ENCODE assay signal across 12 cellular contexts in genomic region chr15:92636950-92637481, GRCh38. TPM values are rescaled to one million over a fixed set of nuclear protein-coding genes. Genes with fewer than 3 reads are reported as not detected.
DNase-seq lines count a peak whose midpoint lies in the region; ATAC-seq and TF ChIP-seq lines count a peak whose summit lies in the region.
"Had no signal": no experiment of that assay in that cellular context is flagged by ENCODE, and none has a peak within 500 bp of the region (broad histone marks: within the 10 kb centered on the region; RNA-seq: fewer than 3 reads in every experiment).

No MANE protein-coding gene starts in this region.

- in situ Hi-C loops in Caki2 (cut with HindIII; ENCODE audit: low pct_unique_long_range_greater_than_20kb, low sequenced_read_pairs), result no loop called here

- intact Hi-C loops in lower lobe of right lung (cut with DNase I) (no loop called here), natural killer cell (cut with micrococcal nuclease) (no loop called here)

- TF ChIP-seq CTCF in lower lobe of right lung (IDR thresholded peaks at IDR 0.05), result no peak
- TF ChIP-seq CTCF in natural killer cell (IDR thresholded peaks at IDR 0.05), result no peak

- H3K4me3 Mint-ChIP-seq in T-helper 17 cell, result peak overlapping the region; percentile 49
- H3K4me3 Mint-ChIP-seq in natural killer cell, result no peak overlapping the region
- H3K4me3 Mint-ChIP-seq: activated B cell treated with CpG ODN at 0.5 μM for 24 hours had no signal

- ATAC-seq in GM21576 (IDR thresholded peaks at IDR 0.05; ENCODE audit: unreplicated experiment) (peak; percentile 41), T-helper 17 cell (no peak), lower lobe of right lung (peak; percentile 83 to 92), natural killer cell (no peak), HG02981 (IDR thresholded peaks at IDR 0.05; ENCODE audit: unreplicated experiment) (no peak)

- peak overlapping the region; percentile 77 for H3K27ac ChIP-seq in lower lobe of right lung
- H3K27ac ChIP-seq: ascending aorta, GM23248, psoas muscle had no signal

- H3K27ac Mint-ChIP-seq in T-helper 17 cell (no peak overlapping the region), natural killer cell (no peak overlapping the region)
- H3K27ac Mint-ChIP-seq: activated B cell treated with CpG ODN at 0.5 μM for 24 hours had no signal

- no peaks in the 10 kb centered on the region for H3K9me3 Mint-ChIP-seq in natural killer cell

- H3K4me1 Mint-ChIP-seq in T-helper 17 cell, result peaks cover 7% of the 10 kb centered on the region
- H3K4me1 Mint-ChIP-seq in natural killer cell, result peaks cover 0 to 5% of the 10 kb centered on the region in 2 donors
- H3K4me1 Mint-ChIP-seq: activated B cell treated with CpG ODN at 0.5 μM for 24 hours had no signal

- peaks cover 33% of the 10 kb centered on the region for H3K4me1 ChIP-seq in lower lobe of right lung
- H3K4me1 ChIP-seq: ascending aorta had no signal

- H3K27me3 Mint-ChIP-seq in T-helper 17 cell, result peaks cover 40% of the 10 kb centered on the region
- H3K27me3 Mint-ChIP-seq in natural killer cell (ENCODE audit: low read depth in 2 of 2), result peaks cover 0 to 24% of the 10 kb centered on the region in 2 donors

- H3K9me3 ChIP-seq in T-helper 17 cell (ENCODE audit: control insufficient read depth, low read length, poor library complexity, severe bottlenecking), result no peaks in the 10 kb centered on the region
- peaks cover 12% of the 10 kb centered on the region for H3K9me3 ChIP-seq in lower lobe of right lung

- H3K36me3 Mint-ChIP-seq in T-helper 17 cell (ENCODE audit: low read depth) (no peaks in the 10 kb centered on the region), natural killer cell (no peaks in the 10 kb centered on the region)

- H3K4me3 ChIP-seq in lower lobe of right lung, result no peak overlapping the region
- H3K4me3 ChIP-seq: ascending aorta, GM23248, psoas muscle had no signal

- H3K36me3 ChIP-seq in lower lobe of right lung, result no peaks in the 10 kb centered on the region
- H3K36me3 ChIP-seq: ascending aorta had no signal

- H3K27me3 ChIP-seq in lower lobe of right lung (ENCODE audit: low read depth), result no peaks in the 10 kb centered on the region
- H3K27me3 ChIP-seq: ascending aorta had no signal

- DNase-seq in Caki2 (ENCODE audit: low read depth) (peak; percentile 89), T-helper 17 cell (no peak), lower lobe of right lung (peak; percentile 88), natural killer cell (no peak), NCI-H2171 (lab: John Stamatoyannopoulos, UW) (no peak), OCI-M2 (lab: John Stamatoyannopoulos, UW; ENCODE audit: unreplicated experiment) (no peak)
- DNase-seq: activated B cell treated with CpG ODN at 0.5 μM for 24 hours, GM23248, psoas muscle had no signal

RNA-seq across cellular contexts. Expression of gene FAM174B, which starts 18.6 kb away (rescaled TPM):
- total RNA-seq in Caki2 (2014; rRNA removed; shearing (Covaris generic); ENCODE audit: low replicate concordance), result 24.7 and 78.0 TPM in 2 replicates
- total RNA-seq in T-helper 17 cell, result 1 to 10 TPM; 3.5 to 4.3 TPM
- 57.7 TPM for total RNA-seq in lower lobe of right lung
- 1 to 10 TPM in 1 of 3 donors, under 1 TPM in 2; 0.68 to 2.6 (median 0.88) TPM for total RNA-seq in natural killer cell

Comparison
In these comparisons a context has a peak if more than half of its experiments do, and no peak if none do; other contexts are left out.
1. DNase-seq: peak in Caki2 (single experiment) and lower lobe of right lung (single experiment); none in T-helper 17 cell (0 of 3), natural killer cell (single experiment), NCI-H2171 (single experiment) and OCI-M2 (single experiment).
2. ATAC-seq: peak in GM21576 (single experiment) and lower lobe of right lung (2 of 2); none in T-helper 17 cell (single experiment), natural killer cell (0 of 3) and HG02981 (single experiment).